Comparison of ENCODE assay signal across 7 cellular contexts in the genomic region with DNA sequence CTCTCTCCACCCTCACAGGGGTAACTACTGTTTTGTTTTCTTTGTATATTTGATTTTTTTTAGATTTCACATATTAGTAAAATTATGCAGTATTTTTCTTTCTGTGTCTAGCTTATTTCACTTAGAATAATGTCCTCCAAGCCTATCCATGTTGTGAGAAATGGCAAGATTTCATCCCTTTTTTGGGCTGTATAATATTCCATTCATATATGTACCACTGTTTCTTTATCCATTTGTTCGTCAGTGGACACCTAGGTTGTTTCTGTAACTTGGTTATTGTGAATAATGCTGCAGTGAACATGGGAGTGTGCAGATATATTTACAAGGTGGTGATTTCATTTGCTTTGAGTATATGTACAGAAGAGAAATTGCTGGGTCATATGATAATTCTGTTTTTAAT.
"Had no signal": no experiment of that assay in that cellular context is flagged by ENCODE, and none has a peak within 500 bp of the region (broad histone marks: within the 10 kb centered on the region; RNA-seq: fewer than 3 reads in every experiment).

No MANE protein-coding gene starts in this region.

- H3K4me3 ChIP-seq: GM12878 had no signal

- FAIRE-seq: G401.6, GM12878, GM12892, GM18507, GM19239 had no signal

- ATAC-seq: GM12878 had no signal

- DNase-seq: GDM1, GF-D8 had no signal
